ENCODE assay signal across 8 cellular contexts in genomic region chr12:51217968-51218606, GRCh38. TPM values are rescaled to one million over a fixed set of nuclear protein-coding genes. Genes with fewer than 3 reads are reported as not detected.
DNase-seq lines count a peak whose midpoint lies in the region; ATAC-seq and TF ChIP-seq lines count a peak whose summit lies in the region.

Gene POU6F1 (minus strand): TSS chr12:51218062. CDS start chr12:51206836, 11,226 bp downstream.

- peaks cover 33% of the 10 kb centered on the region for H3K4me1 Mint-ChIP-seq in CD4-positive, alpha-beta T cell (ENCODE audit: low read depth)

- POLR2A ChIA-PET in CD4-positive, alpha-beta T cell (lab: Charles Lee) = interaction anchor here (0.6 to 5.1 kb wide), 30 partner anchors 8 to 1788 kb away, joined by 3 to 221 read pairs (median 8); partner anchors contain the start of genes ATF1, BIN2, COX14 and CSRNP2

- H3K27ac Mint-ChIP-seq in CD4-positive, alpha-beta T cell = peak within 1 kb of the TSS; percentile 98

- peak; percentile 83 for ATAC-seq in CD4-positive, alpha-beta T cell (ENCODE audit: poor library complexity)
- ATAC-seq in GM19372 (IDR thresholded peaks at IDR 0.05; ENCODE audit: low read depth, unreplicated experiment) (peak; percentile 62), mucosa of descending colon (peak; percentile 89)

- no peaks in the 10 kb centered on the region for H3K9me3 ChIP-seq in CD4-positive, alpha-beta T cell (ENCODE audit: control insufficient read depth, low read length)
- H3K9me3 ChIP-seq in NT2/D1 (ENCODE audit: insufficient read depth, low read length) = no peaks in the 10 kb centered on the region
- H3K9me3 ChIP-seq in mucosa of descending colon = no peaks in the 10 kb centered on the region

- peak within 1 kb of the TSS; percentile 67 for H3K4me3 ChIP-seq in NT2/D1 (ENCODE audit: insufficient read length, low read depth)
- H3K4me3 ChIP-seq in mucosa of descending colon = peak within 1 kb of the TSS; percentile 40

- H3K9me3 Mint-ChIP-seq in CD4-positive, alpha-beta T cell = no peaks in the 10 kb centered on the region

- TF ChIP-seq CTCF in CD4-positive, alpha-beta T cell (IDR thresholded peaks at IDR 0.05) = peak; percentile 60
- TF ChIP-seq CTCF in mucosa of descending colon (IDR thresholded peaks at IDR 0.05) = peak; percentile 60

- intact Hi-C loops in CD4-positive, alpha-beta T cell (cut with DNase I, micrococcal nuclease) = loop anchor here (1.0 to 10.0 kb wide), 7 partner anchors 20 to 171 kb away; partner anchors contain the start of genes DAZAP2 (in 2 of the 2), LETMD1 (in 2 of the 2), TFCP2 (in 2 of the 2) and CSRNP2 (in 1 of the 2)
- intact Hi-C loops in mucosa of descending colon (cut with DNase I, micrococcal nuclease) = no loop called here

- H3K4me1 ChIP-seq in NT2/D1 (ENCODE audit: insufficient read depth, insufficient read length) = no peaks in the 10 kb centered on the region
- H3K4me1 ChIP-seq in mucosa of descending colon (ENCODE audit: low read depth) = peaks cover 12% of the 10 kb centered on the region

- H3K36me3 Mint-ChIP-seq in CD4-positive, alpha-beta T cell (ENCODE audit: low read depth) = peaks cover 10% of the 10 kb centered on the region

- H3K36me3 ChIP-seq in NT2/D1 (ENCODE audit: insufficient read depth, insufficient read length, low read length) (peaks cover 4% of the 10 kb centered on the region), mucosa of descending colon (ENCODE audit: low read depth) (no peaks in the 10 kb centered on the region)

- CTCF ChIA-PET in CD4-positive, alpha-beta T cell (lab: Charles Lee) = interaction anchor here (0.6 to 4.0 kb wide), 16 partner anchors 14 to 123 kb away, joined by 3 to 40 read pairs (median 4); partner anchors contain the start of genes DAZAP2, SMAGP and TFCP2

- H3K27me3 ChIP-seq in CD4-positive, alpha-beta T cell (ENCODE audit: control insufficient read depth, insufficient read depth, low read length) = no peaks in the 10 kb centered on the region
- no peaks in the 10 kb centered on the region for H3K27me3 ChIP-seq in NT2/D1 (ENCODE audit: insufficient read depth, insufficient read length)

- DNase-seq in CD4-positive, alpha-beta T cell = peak; percentile 53 to 71 (median 62)
- DNase-seq in HK-2 (ENCODE audit: unreplicated experiment) = peak; percentile 80
- peak; percentile 87 for DNase-seq in NT2/D1 (ENCODE audit: low read depth, low spot score)
- DNase-seq in activated T-cell treated with anti-CD3 and anti-CD28 coated beads for 24 hours (ENCODE audit: low read depth) = peak; percentile 51
- no peak for DNase-seq in epithelial cell of prostate (ENCODE audit: low read depth, low spot score)
- peak; percentile 75 to 83 (median 80) for DNase-seq in mucosa of descending colon
- peak; percentile 37 to 47 for DNase-seq in stimulated activated CD8-positive, alpha-beta memory T cell treated with anti-CD3 and anti-CD28 coated beads, Interleukin-2, amount 100 ng/mL, for 48 hours (ENCODE audit: low read depth in 2 of 2)

- no peaks in the 10 kb centered on the region for H3K27me3 Mint-ChIP-seq in CD4-positive, alpha-beta T cell

- peak within 1 kb of the TSS; percentile 91 for H3K9ac ChIP-seq in NT2/D1 (ENCODE audit: insufficient read length, low read depth)

- H3K27ac ChIP-seq in CD4-positive, alpha-beta T cell (ENCODE audit: low read depth, low read length) = peak within 1 kb of the TSS; percentile 86
- H3K27ac ChIP-seq in epithelial cell of prostate = peak within 1 kb of the TSS; percentile 46

- peak within 1 kb of the TSS; percentile 94 for H3K4me3 Mint-ChIP-seq in CD4-positive, alpha-beta T cell

RNA-seq across cellular contexts. Expression of gene POU6F1, which starts in this region (rescaled TPM):
- total RNA-seq in CD4-positive, alpha-beta T cell = 10 to 100 TPM; 31.7 to 36.8 TPM
- 10 to 100 TPM in 1 of 3 donors, 1 to 10 TPM in 2; 3.9 to 21.4 (median 5.1) TPM for total RNA-seq in mucosa of descending colon

Comparison
In these comparisons a context has a peak if more than half of its experiments do, and no peak if none do; other contexts are left out.
1. intact Hi-C loops: an anchor here in CD4-positive, alpha-beta T cell (1.0 to 10.0 kb wide); none called in mucosa of descending colon.